23 cellular contexts compared by ENCODE assay signal in genomic region chr7:7519528-7519927, GRCh38. TPM values are rescaled to one million over a fixed set of nuclear protein-coding genes. Genes with fewer than 3 reads are reported as not detected.
DNase-seq lines count a peak whose midpoint lies in the region; ATAC-seq, FAIRE-seq and TF ChIP-seq lines count a peak whose summit lies in the region.
"Had no signal": no experiment of that assay in that cellular context is flagged by ENCODE, and none has a peak within 500 bp of the region (broad histone marks: within the 10 kb centered on the region; RNA-seq: fewer than 3 reads in every experiment).

No MANE protein-coding gene starts in this region.

- WGBS in A549 (ENCODE audit: missing lambda C conversion rate), result 4% methylated on average over 2 of the region's 2 CpGs
- WGBS in body of pancreas, 2 donors, result 57 to 58% methylated on average over 2 of the region's 2 CpGs
- 73% methylated on average over 2 of the region's 2 CpGs for WGBS in hepatocyte (ENCODE audit: low lambda C conversion rate, missing lambda C conversion rate)

- H3K27ac ChIP-seq in A549 (peak overlapping the region; percentile 4 to 53; a peak in 2 of 6 replicates), PC-3 (ENCODE audit: low read length) (no peak overlapping the region), body of pancreas (no peak overlapping the region), hepatocyte (no peak overlapping the region)
- H3K27ac ChIP-seq: SJSA1 had no signal

- H4K20me1 ChIP-seq in PC-3 (ENCODE audit: low read length) (no peaks in the 10 kb centered on the region), hepatocyte (ENCODE audit: insufficient read depth, poor library complexity, severe bottlenecking) (no peaks in the 10 kb centered on the region)

- H3K9me3 ChIP-seq in A549 (no peaks in the 10 kb centered on the region), PC-3 (ENCODE audit: low read length) (no peaks in the 10 kb centered on the region), body of pancreas (no peaks in the 10 kb centered on the region), hepatocyte (ENCODE audit: low read depth) (no peaks in the 10 kb centered on the region)
- H3K9me3 ChIP-seq: Caco-2, SJSA1 had no signal

- no peaks in the 10 kb centered on the region for H3F3A ChIP-seq in PC-3 (ENCODE audit: low read length, unreplicated experiment)

- CTCF ChIA-PET in A549 (lab: Yijun Ruan, JAX) (interaction anchor here (1.3 kb wide), 1 partner anchor 95 kb away, joined by 3 read pairs; no protein-coding TSS in a partner anchor), PC-3 (lab: Charles Lee) (no interaction called here)

- TF ChIP-seq POLR2A in A549 (IDR thresholded peaks at IDR 0.05; ENCODE audit: low read length) (no peak), body of pancreas (IDR thresholded peaks at IDR 0.05) (no peak)

- peak in 1 of 2 experiments; percentile 13 for DNase-seq in A549 (ENCODE audit: low read depth in 1 of 2, low spot score in 1 of 2)
- peak; percentile 68 for DNase-seq in DMS53 (lab: John Stamatoyannopoulos, UW)
- peak; percentile 38 for DNase-seq in PC-3
- peak; percentile 28 for DNase-seq in kidney glomerular epithelial cell (lab: John Stamatoyannopoulos, UW)
- no peak for DNase-seq in body of pancreas
- DNase-seq in hepatocyte (ENCODE audit: low spot score), result no peak
- DNase-seq in Kasumi-1 (lab: John Stamatoyannopoulos, UW), result no peak
- DNase-seq: Caco-2; CD4-positive, CD25-positive, alpha-beta regulatory T cell; DMS153; KG1; NCI-H1417; NCI-H1694 treated with DMSO at 0.1 percent for 48 hours; NCI-H446; NCI-H526 had no signal

- no peaks in the 10 kb centered on the region for H3K79me2 ChIP-seq in PC-3 (ENCODE audit: low read length)
- H3K79me2 ChIP-seq in hepatocyte, result no peaks in the 10 kb centered on the region

- no peak for ATAC-seq in A549
- peak; percentile 45; the same call in 1 of the 2 replicates for ATAC-seq in PC-3
- no peak for ATAC-seq in HG02981 (IDR thresholded peaks at IDR 0.05; ENCODE audit: unreplicated experiment)
- ATAC-seq in body of pancreas, result no peak
- ATAC-seq: HepG2, Right ventricle myocardium inferior had no signal

- H3K36me3 ChIP-seq in PC-3 (ENCODE audit: low read depth, low read length) (no peaks in the 10 kb centered on the region), body of pancreas (replicated peaks in 1 of 2; ENCODE audit: insufficient read depth in 1 of 2, low read depth in 2 of 2) (no peaks in the 10 kb centered on the region), hepatocyte (replicated peaks; ENCODE audit: insufficient read depth, low read depth) (no peaks in the 10 kb centered on the region)
- H3K36me3 ChIP-seq: SJSA1 had no signal

- POLR2A ChIA-PET in A549 (lab: Yijun Ruan, JAX), result no interaction called here
- POLR2A ChIA-PET in PC-3 (lab: Charles Lee; ENCODE audit: unreplicated experiment), result no interaction called here

- intact Hi-C loops in PC-3 (cut with micrococcal nuclease), result no loop called here
- intact Hi-C loops in body of pancreas (cut with DNase I), result no loop called here

- H3K4me2 ChIP-seq in A549 (peak overlapping the region; percentile 39), PC-3 (ENCODE audit: low read length) (peak overlapping the region; percentile 39), hepatocyte (no peak overlapping the region)

- no peak overlapping the region for H3K4me3 ChIP-seq in A549
- no peak overlapping the region for H3K4me3 ChIP-seq in PC-3 (ENCODE audit: low read length)
- no peak overlapping the region for H3K4me3 ChIP-seq in body of pancreas
- H3K4me3 ChIP-seq in hepatocyte, result no peak overlapping the region
- H3K4me3 ChIP-seq: SJSA1 had no signal

- peaks cover 49% of the 10 kb centered on the region for H3K4me1 ChIP-seq in A549
- peaks cover 10% of the 10 kb centered on the region for H3K4me1 ChIP-seq in PC-3 (ENCODE audit: insufficient read depth, low read length)
- no peaks in the 10 kb centered on the region for H3K4me1 ChIP-seq in body of pancreas
- no peaks in the 10 kb centered on the region for H3K4me1 ChIP-seq in hepatocyte (ENCODE audit: insufficient read depth)
- H3K4me1 ChIP-seq: SJSA1 had no signal

- no peak for TF ChIP-seq RAD21 in A549 (conservative IDR thresholded peaks at IDR 0.05 in 1 of 2, IDR thresholded peaks at IDR 0.05 in 1 of 2)

- no peaks in the 10 kb centered on the region for H3K27me3 ChIP-seq in PC-3 (ENCODE audit: low read length)
- H3K27me3 ChIP-seq in body of pancreas, result no peaks in the 10 kb centered on the region
- H3K27me3 ChIP-seq in hepatocyte, result no peaks in the 10 kb centered on the region
- H3K27me3 ChIP-seq: SJSA1 had no signal

- H3K9me2 ChIP-seq in PC-3 (replicated peaks; ENCODE audit: low read length), result no peaks in the 10 kb centered on the region
- H3K9me2 ChIP-seq in hepatocyte (replicated peaks; ENCODE audit: insufficient read depth), result no peaks in the 10 kb centered on the region

- no TSS peak for BruUV-seq in PC-3 (replicated peaks; lab: Mats Ljungman, UMichigan)

- TF ChIP-seq CTCF in A549 (IDR thresholded peaks at IDR 0.05) (no peak), PC-3 (conservative IDR thresholded peaks at IDR 0.05; ENCODE audit: low read depth, low read length) (no peak), body of pancreas (IDR thresholded peaks at IDR 0.05) (no peak), hepatocyte (IDR thresholded peaks at IDR 0.05; ENCODE audit: poor library complexity) (no peak)

- no peak for TF ChIP-seq EP300 in A549 (IDR thresholded peaks at IDR 0.05)

- H2AFZ ChIP-seq in PC-3 (ENCODE audit: low read length) (no peak overlapping the region), hepatocyte (no peak overlapping the region)

- peak; percentile 76 for FAIRE-seq in A549 (lab: Jason Lieb, UNC)
- FAIRE-seq: A204.1, H54, HepG2 had no signal

- no peak overlapping the region for H3K9ac ChIP-seq in PC-3 (ENCODE audit: low read length)

TF ChIP-seq in A549, 52 proteins besides CTCF, POLR2A, EP300 and RAD21:
- TF ChIP-seq SREBF2 (IDR thresholded peaks at IDR 0.05) (no peak), EHMT2 (IDR thresholded peaks at IDR 0.05; ENCODE audit: low read depth) (no peak), MAFK (IDR thresholded peaks at IDR 0.05; ENCODE audit: partially characterized antibody) (peak; percentile 70), PBX3 (IDR thresholded peaks at IDR 0.05) (no peak), JUNB (IDR thresholded peaks at IDR 0.05) (no peak), GATA3 (IDR thresholded peaks at IDR 0.05; ENCODE audit: borderline replicate concordance) (peak; percentile 40; the same call in 1 of the 2 replicates), NR3C1 (IDR thresholded peaks at IDR 0.05) (no peak), ESRRA (IDR thresholded peaks at IDR 0.05; ENCODE audit: borderline replicate concordance, low read length) (no peak)

RNA-seq across cellular contexts. Expression of gene COL28A1, which starts 16.1 kb away (rescaled TPM):
- polyA plus RNA-seq in A549 (2011; rRNA removed) (0.08 and 0.13 TPM in 2 replicates), A549 (2017; fragmentation: RNase III; extraction: RNeasy Plus Mini Kit Qiagen cat#74134 plus additional on column Dnase treatment) (0.14 to 0.22 TPM (median 0.17 TPM) in 3 replicates), hepatocyte (0.28 and 0.32 TPM in 2 replicates)
- 0.04 and 0.11 TPM in 2 replicates for polyA plus RNA-seq in A549 (2012; cell fraction: cytosol; rRNA removed)
- 0.09 and 0.12 TPM in 2 replicates for polyA plus RNA-seq in A549 (2012; cell fraction: nucleus; rRNA removed)
- polyA minus RNA-seq in A549 (2011; rRNA and poly(A)+ RNA removed), result 0.17 TPM in 1 of 2 replicates, not detected in the other
- total RNA-seq in PC-3 (2014; rRNA removed) (0.26 TPM in 1 of 2 replicates, not detected in the other), body of pancreas (10 to 100 TPM; 13.8 to 16.9 TPM), hepatocyte (0.47 and 1.1 TPM in 2 replicates)
- total RNA-seq: M059J, OCI-LY7, SJSA1 had no signal
- polyA plus RNA-seq: CD4-positive, CD25-positive, alpha-beta regulatory T cell had no signal

RNA-seq across cellular contexts. Expression of gene MIOS, which starts 47.2 kb away (rescaled TPM):
- polyA plus RNA-seq in A549 (2011; rRNA removed) (45.4 and 49.1 TPM in 2 replicates), A549 (2017; fragmentation: RNase III; extraction: RNeasy Plus Mini Kit Qiagen cat#74134 plus additional on column Dnase treatment) (19.1 to 21.3 TPM (median 20.3 TPM) in 3 replicates), hepatocyte (22.9 and 24.0 TPM in 2 replicates)
- polyA plus RNA-seq in A549 (2012; cell fraction: cytosol; rRNA removed), result 10.1 and 11.8 TPM in 2 replicates
- 9.2 and 13.2 TPM in 2 replicates for polyA plus RNA-seq in A549 (2012; cell fraction: nucleus; rRNA removed)
- polyA minus RNA-seq in A549 (2011; rRNA and poly(A)+ RNA removed), result 21.8 and 27.4 TPM in 2 replicates
- total RNA-seq in PC-3 (2014; rRNA removed) (18.6 and 26.6 TPM in 2 replicates), body of pancreas (10 to 100 TPM; 42.5 to 44.6 TPM), hepatocyte (48.0 and 50.8 TPM in 2 replicates)

Comparison
In these comparisons a context has a peak if more than half of its experiments do, and no peak if none do; other contexts are left out.
1. DNase-seq: peak in DMS53 (single experiment), PC-3 (single experiment) and kidney glomerular epithelial cell (single experiment); none in body of pancreas (0 of 4), hepatocyte (single experiment) and Kasumi-1 (0 of 2).
2. H3K27ac ChIP-seq: peak in A549 (2 of 2); none in PC-3 (single experiment), body of pancreas (0 of 4) and hepatocyte (single experiment).